8 cellular contexts compared by ENCODE assay signal in the genomic region with DNA sequence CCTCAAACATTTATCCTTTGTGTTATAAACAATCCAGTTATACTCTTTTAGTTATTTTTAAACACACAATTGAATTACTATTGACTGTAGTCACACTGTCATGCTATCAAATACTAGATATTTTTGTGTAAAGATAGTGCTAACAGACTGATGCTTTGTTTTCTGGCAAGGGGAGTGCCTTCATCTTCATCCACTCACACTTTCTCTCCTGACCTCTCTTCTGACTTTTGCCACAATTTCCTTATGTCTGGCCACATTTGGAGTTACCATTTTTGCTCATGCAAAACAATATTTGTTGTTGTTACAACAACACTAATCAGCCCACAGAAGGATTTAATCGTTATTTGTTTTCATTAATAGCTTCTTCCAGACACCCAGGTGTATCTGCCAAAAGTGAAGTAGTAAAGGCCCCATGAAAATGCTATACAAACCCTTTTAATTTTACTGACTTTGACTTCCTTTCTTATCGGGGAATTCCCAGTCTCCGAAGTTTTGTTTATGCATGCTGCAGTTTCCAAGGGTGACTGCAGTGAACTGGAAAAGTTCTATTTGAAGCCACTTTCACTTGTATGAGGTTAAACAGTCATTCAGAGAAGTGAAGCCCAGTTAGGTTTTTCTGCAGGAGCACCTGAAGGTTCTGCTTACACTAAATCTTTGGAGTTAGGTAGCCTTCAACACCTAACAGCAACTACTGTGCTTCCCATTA.
DNase-seq lines count a peak whose midpoint lies in the region; ATAC-seq and TF ChIP-seq lines count a peak whose summit lies in the region.

No MANE protein-coding gene starts in this region.

- intact Hi-C loops in Panc1 (cut with micrococcal nuclease; ENCODE audit: unreplicated experiment) = no loop called here
- intact Hi-C loops in lower lobe of right lung (cut with DNase I) = no loop called here

- no peak for TF ChIP-seq CTCF in Panc1 (IDR thresholded peaks at IDR 0.05)
- no peak for TF ChIP-seq CTCF in lower lobe of right lung (IDR thresholded peaks at IDR 0.05)

- POLR2A ChIA-PET in Panc1 (lab: Charles Lee) = no interaction called here

- no peaks in the 10 kb centered on the region for H3K9me3 ChIP-seq in Panc1 (ENCODE audit: control insufficient read depth, insufficient read depth, low read depth, low read length)
- H3K9me3 ChIP-seq in lower lobe of right lung = no peaks in the 10 kb centered on the region

- DNase-seq in Panc1 (ENCODE audit: low read depth, low spot score) (no peak), lower lobe of right lung (no peak), SIG-M5 treated with dmso at 0.1 percent for 504 hours (lab: John Stamatoyannopoulos, UW; ENCODE audit: unreplicated experiment) (no peak), activated gamma-delta T cell treated with Interleukin-2 at 50 U/mL for 16 hours (no peak), SKM-1 treated with dmso at 0.1 percent for 144 hours (lab: John Stamatoyannopoulos, UW; ENCODE audit: unreplicated experiment) (no peak)
- DNase-seq in effector CD8-positive, alpha-beta T cell (lab: John Stamatoyannopoulos, UW) = no peak

- in situ Hi-C loops in Panc1 (cut with HindIII; ENCODE audit: low pct_unique_long_range_greater_than_20kb, low sequenced_read_pairs) = no loop called here

- H3K27me3 ChIP-seq in Panc1 (ENCODE audit: control insufficient read depth, insufficient read depth, low read length) (no peaks in the 10 kb centered on the region), lower lobe of right lung (ENCODE audit: low read depth) (no peaks in the 10 kb centered on the region)

- H3K36me3 ChIP-seq in Panc1 (ENCODE audit: control insufficient read depth, insufficient read depth, low read length) (no peaks in the 10 kb centered on the region), lower lobe of right lung (no peaks in the 10 kb centered on the region)

- CTCF ChIA-PET in Panc1 (lab: Charles Lee) = interaction anchor here (0.6 kb wide), 1 partner anchor 482 kb away, joined by 3 read pairs; no protein-coding TSS in a partner anchor

- H3K27ac ChIP-seq in Panc1 (ENCODE audit: low read length) (no peak overlapping the region), lower lobe of right lung (peak overlapping the region; percentile 2)

- ATAC-seq in GM18508 (IDR thresholded peaks at IDR 0.05; ENCODE audit: insufficient read depth, unreplicated experiment) (peak; percentile 91), HG02623 (IDR thresholded peaks at IDR 0.05; ENCODE audit: unreplicated experiment) (peak; percentile 87), Panc1 (peak; percentile 60; the same call in 1 of the 2 replicates), lower lobe of right lung (peak in 1 of 2 donors; percentile 57)

- no TSS peak for BruUV-seq in Panc1 (replicated peaks; lab: Mats Ljungman, UMichigan)

- H3K4me1 ChIP-seq in Panc1 (ENCODE audit: control insufficient read depth, insufficient read depth, low read length) (0 out of 2 replicates have a peak, but pooled peaks cover 2% of the 10 kb centered on the region), lower lobe of right lung (peaks cover 23% of the 10 kb centered on the region)

- no peak overlapping the region for H3K4me3 ChIP-seq in Panc1 (ENCODE audit: low read depth in 2 of 2, low read length in 2 of 2)
- H3K4me3 ChIP-seq in lower lobe of right lung = no peak overlapping the region
